8 cellular contexts compared by ENCODE assay signal in the genomic region with DNA sequence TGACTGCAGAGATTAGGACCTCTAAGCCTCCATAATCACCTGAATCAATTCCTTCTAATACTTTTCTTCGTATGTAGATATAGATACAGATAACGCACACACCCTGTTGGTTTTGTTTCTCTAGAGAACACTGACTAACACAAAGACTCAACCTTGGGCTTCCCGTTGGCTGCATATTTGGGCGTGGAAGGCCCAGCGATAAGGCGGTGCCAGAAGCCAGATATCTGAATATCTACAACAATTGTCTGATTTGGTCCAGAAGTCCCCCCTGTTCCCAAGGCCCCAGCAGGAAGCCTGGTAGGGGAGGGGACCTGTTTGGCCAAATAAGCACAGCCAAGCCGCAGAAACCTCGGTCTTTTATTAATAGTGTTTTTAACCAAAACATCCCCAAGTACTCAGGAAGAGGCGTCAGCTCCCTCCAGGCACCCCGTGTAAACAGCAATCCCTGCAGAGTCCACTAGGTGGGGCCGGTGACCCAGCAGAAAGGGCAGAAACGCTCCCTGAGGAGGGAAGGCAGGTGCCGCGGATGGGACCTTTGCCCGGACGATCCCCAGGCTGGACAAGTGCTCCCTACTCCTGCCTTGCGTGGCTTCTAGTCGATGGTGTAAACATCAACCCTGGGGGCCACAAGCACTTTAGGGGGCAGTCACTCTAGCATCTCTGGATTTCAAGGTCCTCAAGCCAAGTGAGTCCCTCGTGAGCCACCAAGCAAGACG. TPM values are rescaled to one million over a fixed set of nuclear protein-coding genes. Genes with fewer than 3 reads are reported as not detected.
DNase-seq lines count a peak whose midpoint lies in the region; ATAC-seq and TF ChIP-seq lines count a peak whose summit lies in the region.

No MANE protein-coding gene starts in this region.

- H3K27me3 ChIP-seq in adipocyte (replicated peaks; ENCODE audit: control insufficient read depth, insufficient read depth, low read length) (no peaks in the 10 kb centered on the region), prostate gland (replicated peaks; ENCODE audit: insufficient read depth) (no peaks in the 10 kb centered on the region)

- H3K9ac ChIP-seq in adipocyte (ENCODE audit: low read length) = peak overlapping the region; percentile 25

- peak; percentile 80 to 96 (median 90) for TF ChIP-seq CTCF in prostate gland (IDR thresholded peaks at IDR 0.05)

- WGBS in prostate gland = 14% methylated on average over 20 of the region's 20 CpGs
- 13% methylated on average over 20 of the region's 20 CpGs for WGBS in urinary bladder

- no peaks in the 10 kb centered on the region for H3K9me3 ChIP-seq in adipocyte (ENCODE audit: control insufficient read depth, low read length)
- H3K9me3 ChIP-seq in prostate gland = no peaks in the 10 kb centered on the region

- H3K4me1 ChIP-seq in adipocyte (ENCODE audit: control insufficient read depth, insufficient read depth, low read length) (peaks cover 6% of the 10 kb centered on the region), prostate gland (replicated peaks) (no peaks in the 10 kb centered on the region), urinary bladder (ENCODE audit: insufficient read depth) (no peaks in the 10 kb centered on the region)

- TF ChIP-seq POLR2A in prostate gland (IDR thresholded peaks at IDR 0.05) = no peak

- peak; percentile 70 for DNase-seq in EL
- peak; percentile 70 for DNase-seq in T follicular helper cell (ENCODE audit: low read depth)
- DNase-seq in adipocyte (ENCODE audit: low read depth) = peak; percentile 84
- peak; percentile 94 for DNase-seq in cardiac septum (ENCODE audit: low spot score)
- peak; percentile 72 for DNase-seq in prostate gland (ENCODE audit: low spot score)

- H3K4me3 ChIP-seq in adipocyte (ENCODE audit: low read length) = no peak overlapping the region
- no peak overlapping the region for H3K4me3 ChIP-seq in prostate gland
- no peak overlapping the region for H3K4me3 ChIP-seq in urinary bladder (ENCODE audit: low read depth, low read length)

- peak; percentile 92 for TF ChIP-seq RAD21 in Ishikawa (IDR thresholded peaks at IDR 0.05; ENCODE audit: low read depth)

- no peak for ATAC-seq in GM21367 (IDR thresholded peaks at IDR 0.05; ENCODE audit: unreplicated experiment)

- H3K36me3 ChIP-seq in adipocyte (ENCODE audit: control insufficient read depth, insufficient read depth, low read length, severe bottlenecking) (no peaks in the 10 kb centered on the region), prostate gland (no peaks in the 10 kb centered on the region), urinary bladder (ENCODE audit: insufficient read depth) (no peaks in the 10 kb centered on the region)

- H3K27ac ChIP-seq in prostate gland (peak overlapping the region; percentile 30 to 33), urinary bladder (ENCODE audit: low read depth) (peak overlapping the region; percentile 30)

- no peak for TF ChIP-seq EP300 in Ishikawa (IDR thresholded peaks at IDR 0.05; ENCODE audit: borderline replicate concordance)

- intact Hi-C loops in cardiac septum (cut with DNase I) = loop anchor here (1.0 to 5.0 kb wide), 3 partner anchors 24 to 64 kb away; no protein-coding TSS in a partner anchor
- intact Hi-C loops in prostate gland (cut with DNase I) = loop anchor here (1.0 kb wide), 1 partner anchor 64 kb away; no protein-coding TSS in a partner anchor

TF ChIP-seq in Ishikawa, 13 proteins besides CTCF, POLR2A, EP300 and RAD21:
- TF ChIP-seq CEBPB (IDR thresholded peaks at IDR 0.05) (no peak), TEAD4 (IDR thresholded peaks at IDR 0.05) (no peak), FOXM1 (IDR thresholded peaks at IDR 0.05; ENCODE audit: borderline replicate concordance, low read depth) (no peak), ZBTB7A (IDR thresholded peaks at IDR 0.05; ENCODE audit: low read depth) (no peak), TAF1 (IDR thresholded peaks at IDR 0.05; ENCODE audit: low read depth) (no peak), NFIC (IDR thresholded peaks at IDR 0.05) (no peak), CREB1 (IDR thresholded peaks at IDR 0.05; ENCODE audit: low read depth) (no peak), EGR1 (IDR thresholded peaks at IDR 0.05) (no peak), TCF12 (IDR thresholded peaks at IDR 0.05; ENCODE audit: low read depth) (no peak), YY1 (IDR thresholded peaks at IDR 0.05; ENCODE audit: low read depth) (no peak)
- TF ChIP-seq, protein P1, sequence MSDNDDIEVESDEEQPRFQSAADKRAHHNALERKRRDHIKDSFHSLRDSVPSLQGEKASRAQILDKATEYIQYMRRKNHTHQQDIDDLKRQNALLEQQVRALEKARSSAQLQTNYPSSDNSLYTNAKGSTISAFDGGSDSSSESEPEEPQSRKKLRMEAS (IDR thresholded peaks at IDR 0.05) = no peak
- TF ChIP-seq, protein P2, sequence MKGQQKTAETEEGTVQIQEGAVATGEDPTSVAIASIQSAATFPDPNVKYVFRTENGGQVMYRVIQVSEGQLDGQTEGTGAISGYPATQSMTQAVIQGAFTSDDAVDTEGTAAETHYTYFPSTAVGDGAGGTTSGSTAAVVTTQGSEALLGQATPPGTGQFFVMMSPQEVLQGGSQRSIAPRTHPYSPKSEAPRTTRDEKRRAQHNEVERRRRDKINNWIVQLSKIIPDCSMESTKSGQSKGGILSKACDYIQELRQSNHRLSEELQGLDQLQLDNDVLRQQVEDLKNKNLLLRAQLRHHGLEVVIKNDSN (IDR thresholded peaks at IDR 0.05) = no peak
- TF ChIP-seq, protein P3, sequence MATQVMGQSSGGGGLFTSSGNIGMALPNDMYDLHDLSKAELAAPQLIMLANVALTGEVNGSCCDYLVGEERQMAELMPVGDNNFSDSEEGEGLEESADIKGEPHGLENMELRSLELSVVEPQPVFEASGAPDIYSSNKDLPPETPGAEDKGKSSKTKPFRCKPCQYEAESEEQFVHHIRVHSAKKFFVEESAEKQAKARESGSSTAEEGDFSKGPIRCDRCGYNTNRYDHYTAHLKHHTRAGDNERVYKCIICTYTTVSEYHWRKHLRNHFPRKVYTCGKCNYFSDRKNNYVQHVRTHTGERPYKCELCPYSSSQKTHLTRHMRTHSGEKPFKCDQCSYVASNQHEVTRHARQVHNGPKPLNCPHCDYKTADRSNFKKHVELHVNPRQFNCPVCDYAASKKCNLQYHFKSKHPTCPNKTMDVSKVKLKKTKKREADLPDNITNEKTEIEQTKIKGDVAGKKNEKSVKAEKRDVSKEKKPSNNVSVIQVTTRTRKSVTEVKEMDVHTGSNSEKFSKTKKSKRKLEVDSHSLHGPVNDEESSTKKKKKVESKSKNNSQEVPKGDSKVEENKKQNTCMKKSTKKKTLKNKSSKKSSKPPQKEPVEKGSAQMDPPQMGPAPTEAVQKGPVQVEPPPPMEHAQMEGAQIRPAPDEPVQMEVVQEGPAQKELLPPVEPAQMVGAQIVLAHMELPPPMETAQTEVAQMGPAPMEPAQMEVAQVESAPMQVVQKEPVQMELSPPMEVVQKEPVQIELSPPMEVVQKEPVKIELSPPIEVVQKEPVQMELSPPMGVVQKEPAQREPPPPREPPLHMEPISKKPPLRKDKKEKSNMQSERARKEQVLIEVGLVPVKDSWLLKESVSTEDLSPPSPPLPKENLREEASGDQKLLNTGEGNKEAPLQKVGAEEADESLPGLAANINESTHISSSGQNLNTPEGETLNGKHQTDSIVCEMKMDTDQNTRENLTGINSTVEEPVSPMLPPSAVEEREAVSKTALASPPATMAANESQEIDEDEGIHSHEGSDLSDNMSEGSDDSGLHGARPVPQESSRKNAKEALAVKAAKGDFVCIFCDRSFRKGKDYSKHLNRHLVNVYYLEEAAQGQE (IDR thresholded peaks at IDR 0.05; ENCODE audit: low read depth) = no peak
TF ChIP-seq in Ishikawa: peak in this region for 0.

RNA-seq across cellular contexts. Expression of a gene that starts 56.9 kb away (rescaled TPM):
- 158 TPM for total RNA-seq in cardiac septum
- 10 to 100 TPM; 80.7 to 82.7 TPM for total RNA-seq in prostate gland
- 37.1 TPM for total RNA-seq in urinary bladder
- 53.9 TPM for polyA plus RNA-seq in urinary bladder
